ENCODE assay signal across 11 cellular contexts in the genomic region with DNA sequence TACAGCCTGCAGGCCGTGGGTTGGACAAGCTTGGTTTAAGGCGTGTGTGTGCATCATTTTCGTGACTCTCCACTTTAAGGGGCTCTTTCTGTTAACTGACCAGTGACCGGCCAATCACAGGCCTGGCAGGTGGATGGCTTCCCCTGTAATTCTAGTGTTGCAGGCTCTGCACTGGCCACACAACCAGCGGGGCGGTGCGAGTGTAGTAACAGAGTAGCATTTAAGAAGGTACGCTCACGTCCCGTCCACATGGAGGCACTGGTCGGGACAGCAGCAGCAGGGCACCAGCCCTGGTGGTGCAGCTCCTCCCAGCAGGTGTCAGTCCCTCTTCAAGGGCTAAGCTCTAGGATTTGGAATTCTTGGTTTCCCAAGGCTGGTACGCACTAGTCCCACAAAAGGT.
"Had no signal": no experiment of that assay in that cellular context is flagged by ENCODE, and none has a peak within 500 bp of the region (broad histone marks: within the 10 kb centered on the region; RNA-seq: fewer than 3 reads in every experiment).

No MANE protein-coding gene starts in this region.

- FAIRE-seq: endothelial cell of umbilical vein had no signal

- H3K9me3 Mint-ChIP-seq: activated naive CD4-positive, alpha-beta T cell treated with anti-CD3 and anti-CD28 coated beads, Interleukin-2, amount 10 ng/mL, durations not matched to agents 7 days and 5 days; activated T-helper 2 cell treated with anti-CD3 and anti-CD28 coated beads, Interferon-gamma antibody, Interleukin-2, Interleukin-4, amounts not matched to agents 10 μg/mL and 5 μg/mL and 100 μg/mL, durations not matched to agents 14 hours and 24 hours and 36 hours; nephron; type B pancreatic cell had no signal

- H3K36me3 ChIP-seq: colonic mucosa had no signal

- ATAC-seq: sciatic nerve had no signal

- H3K4me3 Mint-ChIP-seq: activated naive CD4-positive, alpha-beta T cell treated with anti-CD3 and anti-CD28 coated beads, Interleukin-2, amount 10 ng/mL, durations not matched to agents 7 days and 5 days; nephron; type B pancreatic cell had no signal

- H3K9me3 ChIP-seq: colonic mucosa had no signal

- H3K4me1 Mint-ChIP-seq: activated naive CD4-positive, alpha-beta T cell treated with anti-CD3 and anti-CD28 coated beads, Interleukin-2, amount 10 ng/mL, durations not matched to agents 7 days and 5 days; nephron had no signal

- H3K4me1 ChIP-seq: colonic mucosa had no signal

- H3K27ac Mint-ChIP-seq: activated naive CD4-positive, alpha-beta T cell treated with anti-CD3 and anti-CD28 coated beads, Interleukin-2, amount 10 ng/mL, durations not matched to agents 7 days and 5 days; type B pancreatic cell had no signal

- DNase-seq: activated naive CD4-positive, alpha-beta T cell treated with anti-CD3 and anti-CD28 coated beads, Interleukin-2, amount 10 ng/mL, durations not matched to agents 7 days and 5 days; colonic mucosa; effector CD4-positive, alpha-beta T cell; stimulated activated naive CD8-positive, alpha-beta T cell treated with anti-CD3 and anti-CD28 coated beads, Interleukin-15, Interleukin-2, amounts not matched to agents 100 U/mL and 50 U/mL, for 24 hours; T-helper 9 cell had no signal

- H3K4me3 ChIP-seq: cardiac muscle cell, colonic mucosa had no signal

- H3K27me3 ChIP-seq: cardiac muscle cell, colonic mucosa had no signal

- H3K27me3 Mint-ChIP-seq: activated naive CD4-positive, alpha-beta T cell treated with anti-CD3 and anti-CD28 coated beads, Interleukin-2, amount 10 ng/mL, durations not matched to agents 7 days and 5 days; type B pancreatic cell had no signal

- H3K27ac ChIP-seq: cardiac muscle cell, colonic mucosa had no signal
